45 cellular contexts compared by ENCODE assay signal in the genomic region with DNA sequence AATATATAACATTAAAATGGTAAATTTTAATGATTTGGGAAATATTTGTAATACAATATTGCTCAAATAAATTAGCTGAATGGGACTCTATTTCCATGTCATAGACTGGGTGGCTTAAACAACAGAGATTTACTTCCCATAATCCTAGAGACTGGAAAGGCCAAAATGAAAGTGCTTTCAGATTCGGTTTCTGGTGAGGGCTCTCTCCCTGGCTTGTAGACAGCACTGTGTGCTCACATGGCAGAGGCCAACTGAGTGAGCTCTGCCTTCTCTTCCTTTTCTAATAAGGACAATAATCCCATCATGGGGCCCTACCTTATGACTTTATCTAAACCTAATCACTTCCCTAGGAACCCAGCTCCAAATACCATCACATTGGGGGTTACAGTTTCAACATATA.
"Had no signal": no experiment of that assay in that cellular context is flagged by ENCODE, and none has a peak within 500 bp of the region (broad histone marks: within the 10 kb centered on the region; RNA-seq: fewer than 3 reads in every experiment).

No MANE protein-coding gene starts in this region.

- H3K4me1 Mint-ChIP-seq: activated naive CD8-positive, alpha-beta T cell treated with anti-CD3 and anti-CD28 coated beads for 36 hours; mesothelial cell of epicardium; naive B cell; nephron progenitor cell; stimulated activated memory B cell treated with anti-CD40 and anti-IgM and Interleukin-4, amounts not matched to agents 10 μg/mL and 1 μg/mL and 100 μg/mL, for 72 hours; stimulated activated naive CD8-positive, alpha-beta T cell treated with anti-CD3 and anti-CD28 coated beads, Interleukin-15, amount 100 ng/mL, for 72 hours had no signal

- H3K36me3 Mint-ChIP-seq: activated naive CD8-positive, alpha-beta T cell treated with anti-CD3 and anti-CD28 coated beads for 36 hours; naive B cell; stimulated activated memory B cell treated with anti-CD40 and anti-IgM and Interleukin-4, amounts not matched to agents 10 μg/mL and 1 μg/mL and 100 μg/mL, for 72 hours had no signal

- ATAC-seq: body of pancreas; gastroesophageal sphincter; stimulated activated memory B cell treated with anti-CD40 and anti-IgM and Interleukin-4, amounts not matched to agents 10 μg/mL and 1 μg/mL and 100 μg/mL, for 72 hours; stimulated activated naive CD8-positive, alpha-beta T cell treated with anti-CD3 and anti-CD28 coated beads, Interleukin-15, amount 100 ng/mL, for 72 hours had no signal

- H3K4me3 ChIP-seq: adrenal gland, body of pancreas, cardiac muscle cell, colonic mucosa, esophagus squamous epithelium, gastroesophageal sphincter, lung, ovary, sigmoid colon, smooth muscle cell, thyroid gland, upper lobe of left lung, vagina had no signal

- H3K4me2 ChIP-seq: smooth muscle cell had no signal

- FAIRE-seq: endometrium, kidney, TTC549 had no signal

- H3K27me3 ChIP-seq: adrenal gland, body of pancreas, cardiac muscle cell, colonic mucosa, esophagus squamous epithelium, gastroesophageal sphincter, neutrophil, ovary, sigmoid colon, thyroid gland, upper lobe of left lung, vagina had no signal

- H3K9me3 Mint-ChIP-seq: activated naive CD4-positive, alpha-beta T cell treated with anti-CD3 and anti-CD28 coated beads for 36 hours; nephron progenitor cell had no signal

- H3K4me1 ChIP-seq: adrenal gland, body of pancreas, colonic mucosa, esophagus squamous epithelium, gastroesophageal sphincter, sigmoid colon, thyroid gland, upper lobe of left lung, vagina had no signal

- H3K9me3 ChIP-seq: adrenal gland, body of pancreas, colonic mucosa, esophagus squamous epithelium, gastroesophageal sphincter, neutrophil, ovary, sigmoid colon, thyroid gland, upper lobe of left lung, vagina had no signal

- H3K36me3 ChIP-seq: adrenal gland, cardiac muscle cell, colonic mucosa, esophagus squamous epithelium, gastroesophageal sphincter, neutrophil, ovary, sigmoid colon, thyroid gland, upper lobe of left lung, vagina had no signal

- H3K27ac Mint-ChIP-seq: activated naive CD4-positive, alpha-beta T cell treated with anti-CD3 and anti-CD28 coated beads for 36 hours; activated naive CD8-positive, alpha-beta T cell treated with anti-CD3 and anti-CD28 coated beads for 36 hours; activated T-helper 1 cell treated with anti-CD3 and anti-CD28 coated beads, Interleukin-12 subunit alpha, Interleukin-12 subunit beta, Interleukin-2, Interleukin-4 antibody, amounts not matched to agents 30 ng/mL and 10 ng/mL and 1 ng/mL, durations not matched to agents 14 hours and 24 hours and 36 hours; mesothelial cell of epicardium; naive B cell; nephron progenitor cell; progenitor cell of endocrine pancreas; stimulated activated memory B cell treated with anti-CD40 and anti-IgM and Interleukin-4, amounts not matched to agents 10 μg/mL and 1 μg/mL and 100 μg/mL, for 72 hours; stimulated activated naive CD8-positive, alpha-beta T cell treated with anti-CD3 and anti-CD28 coated beads, Interleukin-15, amount 100 ng/mL, for 72 hours; T-helper 1 cell treated with Interleukin-12 subunit alpha and Interleukin-12 subunit beta and Interleukin-4 antibody, amounts not matched to agents 30 μg/mL and 1 μg/mL, for 36 hours had no signal

- H3K27me3 Mint-ChIP-seq: activated naive CD8-positive, alpha-beta T cell treated with anti-CD3 and anti-CD28 coated beads for 36 hours; naive B cell; progenitor cell of endocrine pancreas; stimulated activated memory B cell treated with anti-CD40 and anti-IgM and Interleukin-4, amounts not matched to agents 10 μg/mL and 1 μg/mL and 100 μg/mL, for 72 hours; stimulated activated naive CD8-positive, alpha-beta T cell treated with anti-CD3 and anti-CD28 coated beads, Interleukin-15, amount 100 ng/mL, for 72 hours had no signal

- H3K27ac ChIP-seq: adrenal gland, body of pancreas, cardiac muscle cell, colonic mucosa, epithelial cell of prostate, esophagus squamous epithelium, gastroesophageal sphincter, neutrophil, ovary, sigmoid colon, thyroid gland, upper lobe of left lung, vagina, VCaP had no signal

- H3K4me3 Mint-ChIP-seq: activated naive CD4-positive, alpha-beta T cell treated with anti-CD3 and anti-CD28 coated beads for 36 hours; activated naive CD8-positive, alpha-beta T cell treated with anti-CD3 and anti-CD28 coated beads for 36 hours; activated T-helper 1 cell treated with anti-CD3 and anti-CD28 coated beads, Interleukin-12 subunit alpha, Interleukin-12 subunit beta, Interleukin-2, Interleukin-4 antibody, amounts not matched to agents 30 ng/mL and 10 ng/mL and 1 ng/mL, durations not matched to agents 14 hours and 24 hours and 36 hours; mesothelial cell of epicardium; naive B cell; nephron progenitor cell; stimulated activated memory B cell treated with anti-CD40 and anti-IgM and Interleukin-4, amounts not matched to agents 10 μg/mL and 1 μg/mL and 100 μg/mL, for 72 hours; stimulated activated naive CD8-positive, alpha-beta T cell treated with anti-CD3 and anti-CD28 coated beads, Interleukin-15, amount 100 ng/mL, for 72 hours; T-helper 1 cell treated with Interleukin-12 subunit alpha and Interleukin-12 subunit beta and Interleukin-4 antibody, amounts not matched to agents 30 μg/mL and 1 μg/mL, for 36 hours had no signal

- DNase-seq: activated CD4-positive, alpha-beta T cell treated with anti-CD3 and anti-CD28 coated beads for 4 hours; activated CD4-positive, alpha-beta T cell treated with anti-CD3 and anti-CD28 coated beads, Interleukin-2, amount 50 U/mL, for 48 hours; activated CD8-positive, alpha-beta memory T cell treated with anti-CD3 and anti-CD28 coated beads for 24 hours; activated CD8-positive, alpha-beta memory T cell treated with anti-CD3 and anti-CD28 coated beads, Interleukin-2, amount 50 U/mL, for 4 hours; activated effector memory CD4-positive, alpha-beta T cell treated with anti-CD3 and anti-CD28 coated beads, Interleukin-2, amount 50 U/mL, for 16 hours; activated naive CD4-positive, alpha-beta T cell treated with anti-CD3 and anti-CD28 coated beads for 36 hours; activated naive CD8-positive, alpha-beta T cell treated with anti-CD3 and anti-CD28 coated beads for 36 hours; activated T-cell treated with anti-CD3 and anti-CD28 coated beads, Interleukin-2, amount 50 U/mL, for 1 hour; adrenal gland; aorta; body of pancreas; cerebellar nuclear complex; colonic mucosa; effector CD8-positive, alpha-beta T cell; esophagus squamous epithelium; head of caudate nucleus; hippocampal formation; kidney; naive B cell; nephron progenitor cell; ovary; sigmoid colon; stimulated activated CD4-positive, alpha-beta T cell treated with anti-CD3 and anti-CD28 coated beads, Interleukin-1b, Interleukin-23, amount 100 ng/mL, for 48 hours; stimulated activated CD4-positive, alpha-beta T cell treated with anti-CD3 and anti-CD28 coated beads, Interleukin-4, amount 100 ng/mL, for 4 hours; stimulated activated CD8-positive, alpha-beta memory T cell treated with anti-CD3 and anti-CD28 coated beads, Interleukin-4, amount 100 ng/mL, for 48 hours; stimulated activated naive CD8-positive, alpha-beta T cell treated with anti-CD3 and anti-CD28 coated beads, Interleukin-15, amount 100 ng/mL, for 72 hours; substantia nigra; T-helper 9 cell; thyroid gland; upper lobe of left lung had no signal
